ENCODE assay signal across 17 cellular contexts in genomic region chr11:73797457-73797856, GRCh38. TPM values are rescaled to one million over a fixed set of nuclear protein-coding genes. Genes with fewer than 3 reads are reported as not detected.
DNase-seq lines count a peak whose midpoint lies in the region; ATAC-seq and TF ChIP-seq lines count a peak whose summit lies in the region.
"Had no signal": no experiment of that assay in that cellular context is flagged by ENCODE, and none has a peak within 500 bp of the region (broad histone marks: within the 10 kb centered on the region; RNA-seq: fewer than 3 reads in every experiment).

No MANE protein-coding gene starts in this region.

- no peak for TF ChIP-seq CTCF in RWPE2 (IDR thresholded peaks at IDR 0.05; ENCODE audit: poor library complexity, severe bottlenecking)

- DNase-seq in NCI-H2081 (lab: John Stamatoyannopoulos, UW) = peak; percentile 48 to 70
- no peak for DNase-seq in NCI-H2081 treated with DMSO at 0.1 percent for 48 hours (lab: John Stamatoyannopoulos, UW)
- no peak for DNase-seq in RWPE2 (ENCODE audit: low spot score)
- DNase-seq in hypothalamus (lab: John Stamatoyannopoulos, UW) = peak in 42 of 51 donors; percentile 5 to 77 (median 41)
- DNase-seq in substantia nigra (lab: John Stamatoyannopoulos, UW) = peak in 48 of 49 donors; percentile 4 to 90 (median 50)
- no peak for DNase-seq in T-cell
- DNase-seq: 8988T; activated gamma-delta T cell treated with Interleukin-2 at 50 U/mL for 16 hours; dermis blood vessel endothelial cell; SJCRH30; stimulated activated CD4-positive, alpha-beta T cell treated with anti-CD3 and anti-CD28 coated beads, Interleukin-1b, Interleukin-23, amount 100 ng/mL, for 48 hours; thyroid gland had no signal

- H3K36me3 ChIP-seq in RWPE2 (ENCODE audit: low read depth) = no peaks in the 10 kb centered on the region
- H3K36me3 ChIP-seq: SJCRH30, thyroid gland had no signal

- H3K4me1 ChIP-seq in RWPE2 (ENCODE audit: insufficient read depth, poor library complexity, severe bottlenecking) = no peaks in the 10 kb centered on the region
- H3K4me1 ChIP-seq: SJCRH30, thyroid gland had no signal

- peak; percentile 35; the same call in 2 of the 3 replicates for ATAC-seq in RWPE2 (ENCODE audit: low read depth)
- ATAC-seq in HG03571 (IDR thresholded peaks at IDR 0.05; ENCODE audit: unreplicated experiment) = no peak
- ATAC-seq in T-cell (replicated peaks in 1 of 4) = no peak
- ATAC-seq in activated CD4-positive, CD25-positive, alpha-beta regulatory T cell treated with anti-CD3 and anti-CD28 coated beads, Interleukin-2, amount 50 U/mL, for 24 hours = no peak
- ATAC-seq: natural killer cell treated with Interleukin-12 subunit alpha and Interleukin-12 subunit beta and Interleukin-15 and Interleukin-18, amount 100 ng/mL, for 72 hours had no signal

- H3K27me3 Mint-ChIP-seq in T-cell = no peaks in the 10 kb centered on the region
- H3K27me3 Mint-ChIP-seq: memory B cell; natural killer cell treated with Interleukin-12 subunit alpha and Interleukin-12 subunit beta and Interleukin-15 and Interleukin-18, amount 100 ng/mL, for 72 hours had no signal

- H3K4me3 Mint-ChIP-seq in T-cell = no peak overlapping the region
- H3K4me3 Mint-ChIP-seq: memory B cell; natural killer cell treated with Interleukin-12 subunit alpha and Interleukin-12 subunit beta and Interleukin-15 and Interleukin-18, amount 100 ng/mL, for 72 hours had no signal

- POLR2A ChIA-PET in T-cell (lab: Charles Lee) = no interaction called here

- H3K9me3 Mint-ChIP-seq in T-cell = no peaks in the 10 kb centered on the region
- H3K9me3 Mint-ChIP-seq: memory B cell; natural killer cell treated with Interleukin-12 subunit alpha and Interleukin-12 subunit beta and Interleukin-15 and Interleukin-18, amount 100 ng/mL, for 72 hours had no signal

- H3K27ac ChIP-seq in RWPE2 (ENCODE audit: poor library complexity, severe bottlenecking) (no peak overlapping the region), substantia nigra (ENCODE audit: low read depth, low read length, poor library complexity, severe bottlenecking) (peak overlapping the region; percentile 97)
- H3K27ac ChIP-seq: C4-2B, SJCRH30, thyroid gland had no signal

- H3K4me1 Mint-ChIP-seq in T-cell = peaks cover 6 to 7% (median 7%) of the 10 kb centered on the region in 3 donors

- peaks cover 16% of the 10 kb centered on the region for H3K36me3 Mint-ChIP-seq in T-cell
- H3K36me3 Mint-ChIP-seq: natural killer cell treated with Interleukin-12 subunit alpha and Interleukin-12 subunit beta and Interleukin-15 and Interleukin-18, amount 100 ng/mL, for 72 hours had no signal

- no peak overlapping the region for H3K4me3 ChIP-seq in RWPE2 (ENCODE audit: severe bottlenecking)
- H3K4me3 ChIP-seq: SJCRH30, thyroid gland had no signal

- H3K27me3 ChIP-seq in RWPE2 (ENCODE audit: insufficient read depth, poor library complexity, severe bottlenecking) = no peaks in the 10 kb centered on the region
- H3K27me3 ChIP-seq: SJCRH30, thyroid gland had no signal

- no peaks in the 10 kb centered on the region for H3K9me3 ChIP-seq in RWPE2 (ENCODE audit: severe bottlenecking)
- H3K9me3 ChIP-seq: SJCRH30, thyroid gland had no signal

- H3K27ac Mint-ChIP-seq in T-cell = no peak overlapping the region
- H3K27ac Mint-ChIP-seq: memory B cell; natural killer cell treated with Interleukin-12 subunit alpha and Interleukin-12 subunit beta and Interleukin-15 and Interleukin-18, amount 100 ng/mL, for 72 hours had no signal

- CTCF ChIA-PET in T-cell (lab: Charles Lee) = no interaction called here

RNA-seq across cellular contexts. Expression of gene MRPL48, which starts 9.8 kb away (rescaled TPM):
- total RNA-seq in T-cell = 10 to 100 TPM; 21.9 to 26.6 (median 25.7) TPM

RNA-seq across cellular contexts. Expression of gene RAB6A, which starts 36.6 kb away (rescaled TPM):
- 100 to 1,000 TPM in 3 of 5 donors, 10 to 100 TPM in 2; 58.1 to 118 (median 102) TPM for total RNA-seq in T-cell

Comparison
In these comparisons a context has a peak if more than half of its experiments do, and no peak if none do; other contexts are left out.
1. DNase-seq: peak in NCI-H2081 (2 of 2), hypothalamus (42 of 51) and substantia nigra (48 of 49); none in NCI-H2081 treated with DMSO at 0.1 percent for 48 hours (single experiment), RWPE2 (single experiment) and T-cell (0 of 34).